Comparison of ENCODE assay signal across 8 cellular contexts in genomic region chr2:157830696-157831570, GRCh38. TPM values are rescaled to one million over a fixed set of nuclear protein-coding genes. Genes with fewer than 3 reads are reported as not detected.
DNase-seq lines count a peak whose midpoint lies in the region; ATAC-seq and TF ChIP-seq lines count a peak whose summit lies in the region.

No MANE protein-coding gene starts in this region.

- no peak overlapping the region; the same call in 1 of the 2 replicates for H2AFZ ChIP-seq in GM23248

- H3K27ac ChIP-seq in GM23248 = peak overlapping the region; percentile 78
- peak overlapping the region; percentile 74 for H3K27ac ChIP-seq in SJSA1
- H3K27ac ChIP-seq in sigmoid colon = peak overlapping the region; percentile 33 to 79 (median 70)

- H3K27me3 ChIP-seq in GM23248 (replicated peaks; ENCODE audit: insufficient read depth) (no peaks in the 10 kb centered on the region), SJSA1 (replicated peaks) (no peaks in the 10 kb centered on the region), sigmoid colon (no peaks in the 10 kb centered on the region)

- peak; percentile 97 for DNase-seq in GM23248
- peak in 1 of 2 experiments; percentile 61 for DNase-seq in SJSA1 (ENCODE audit: low read depth in 1 of 2, low spot score in 2 of 2)
- peak; percentile 87 to 94 for DNase-seq in foreskin fibroblast
- no peak for DNase-seq in sigmoid colon

- H3K4me3 ChIP-seq in GM23248 = no peak overlapping the region
- no peak overlapping the region for H3K4me3 ChIP-seq in SJSA1
- no peak overlapping the region for H3K4me3 ChIP-seq in foreskin fibroblast (ENCODE audit: low read depth in 1 of 2, low read length in 2 of 2)
- no peak overlapping the region for H3K4me3 ChIP-seq in sigmoid colon

- TF ChIP-seq POLR2A in sigmoid colon (IDR thresholded peaks at IDR 0.05) = no peak

- H3K9me3 ChIP-seq in GM23248 (ENCODE audit: low read depth) (no peaks in the 10 kb centered on the region), SJSA1 (replicated peaks) (no peaks in the 10 kb centered on the region), sigmoid colon (no peaks in the 10 kb centered on the region)

- peaks cover 4% of the 10 kb centered on the region for H3F3A ChIP-seq in GM23248 (ENCODE audit: insufficient read depth)

- H3K4me2 ChIP-seq in GM23248 (ENCODE audit: unreplicated experiment) = peak overlapping the region; percentile 64

- no peaks in the 10 kb centered on the region for H3K36me3 ChIP-seq in GM23248 (ENCODE audit: low read depth)
- H3K36me3 ChIP-seq in SJSA1 = peaks cover 3% of the 10 kb centered on the region; the same call in 1 of the 2 replicates
- H3K36me3 ChIP-seq in sigmoid colon = no peaks in the 10 kb centered on the region

- TF ChIP-seq EP300 in sigmoid colon (IDR thresholded peaks at IDR 0.05) = peak in 3 of 4 donors; percentile 60 to 81 (median 74)

- H3K4me1 ChIP-seq in GM23248 (ENCODE audit: insufficient read depth) = peaks cover 23% of the 10 kb centered on the region
- H3K4me1 ChIP-seq in SJSA1 (replicated peaks) = peaks cover 14% of the 10 kb centered on the region
- H3K4me1 ChIP-seq in sigmoid colon = peaks cover 0 to 27% (median 24%) of the 10 kb centered on the region in 4 donors

- intact Hi-C loops in sigmoid colon (cut with DNase I) = loop anchor here (5.0 kb wide), 1 partner anchor 39 kb away; no protein-coding TSS in a partner anchor

- H4K20me1 ChIP-seq in GM23248 (ENCODE audit: insufficient read depth) = no peaks in the 10 kb centered on the region

- ATAC-seq in GM18858 (IDR thresholded peaks at IDR 0.05; ENCODE audit: unreplicated experiment) (no peak), HG02798 (IDR thresholded peaks at IDR 0.05; ENCODE audit: poor library complexity, unreplicated experiment) (no peak), GM18870 (IDR thresholded peaks at IDR 0.05; ENCODE audit: unreplicated experiment) (no peak), HG02870 (IDR thresholded peaks at IDR 0.05; ENCODE audit: unreplicated experiment) (no peak)

- 0% methylated on average over 2 of the region's 2 CpGs for WGBS in GM23248 (ENCODE audit: low coverage in 1 of 2, low lambda C conversion rate in 2 of 2, missing lambda C conversion rate in 2 of 2), 2 experiments
- WGBS in sigmoid colon, 2 donors = 82 to 85% methylated on average over 2 of the region's 2 CpGs

- H3K9me2 ChIP-seq in GM23248 (ENCODE audit: insufficient read depth) = no peaks in the 10 kb centered on the region

- H3K79me2 ChIP-seq in GM23248 (ENCODE audit: insufficient read depth) = peaks cover 94% of the 10 kb centered on the region

- no peak for TF ChIP-seq CTCF in foreskin fibroblast (IDR thresholded peaks at IDR 0.05; ENCODE audit: low read depth, low read length)
- TF ChIP-seq CTCF in sigmoid colon (IDR thresholded peaks at IDR 0.05) = no peak

- H3K9ac ChIP-seq in GM23248 = peak overlapping the region; percentile 28; the same call in 1 of the 2 replicates

- in situ Hi-C loops in GM23248 (cut with MboI) = no loop called here

RNA-seq across cellular contexts. Expression of gene ACVR1, which starts 45.2 kb away (rescaled TPM):
- 21.2 and 31.3 TPM in 2 replicates for total RNA-seq in GM23248 (2014; rRNA removed; shearing (Covaris generic))
- polyA plus RNA-seq in GM23248 (2016; fragmentation: Nextera tagmentation; extraction: Ambion mirVana) (16.2 and 17.1 TPM in 2 replicates), sigmoid colon (1 to 10 TPM; 2.3 to 9.8 (median 4.8) TPM)
- total RNA-seq in SJSA1 (2014; rRNA removed; shearing (Covaris generic)) = 12.2 and 16.6 TPM in 2 replicates
- total RNA-seq in sigmoid colon = 10 to 100 TPM; 20.0 to 36.0 (median 21.9) TPM
